Comparison of ENCODE assay signal across 13 cellular contexts in the genomic region with DNA sequence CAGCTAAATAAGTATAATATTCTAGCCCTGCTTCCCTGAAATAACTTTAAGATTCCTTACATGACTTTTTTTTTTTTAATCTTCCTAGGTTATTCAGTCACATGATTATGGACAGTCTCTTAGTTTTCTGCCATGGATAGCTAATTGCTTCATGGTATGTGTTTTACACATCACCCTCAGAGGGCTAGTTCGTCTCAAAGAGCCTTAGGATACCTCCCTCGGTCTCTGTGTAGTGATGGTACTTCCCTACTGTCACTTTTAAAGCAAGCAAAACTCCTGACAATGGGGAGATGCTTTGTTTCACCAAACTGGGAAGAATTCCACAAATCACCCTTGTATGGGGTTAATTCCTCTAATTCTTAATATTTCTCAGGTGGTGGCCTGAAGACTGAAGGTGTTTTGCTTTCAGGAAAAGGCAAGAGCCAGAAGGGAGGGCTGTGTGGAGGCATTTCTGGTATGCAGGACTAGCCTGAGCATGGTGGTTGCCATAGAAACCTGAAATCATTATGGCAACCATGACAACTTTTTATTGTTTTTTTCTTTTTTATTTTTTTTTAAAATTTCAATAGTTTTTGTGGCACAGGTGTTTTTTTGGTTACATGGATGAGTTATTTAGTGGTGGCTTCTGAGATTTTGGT.
DNase-seq lines count a peak whose midpoint lies in the region; ATAC-seq and TF ChIP-seq lines count a peak whose summit lies in the region.
"Had no signal": no experiment of that assay in that cellular context is flagged by ENCODE, and none has a peak within 500 bp of the region (broad histone marks: within the 10 kb centered on the region; RNA-seq: fewer than 3 reads in every experiment).

No MANE protein-coding gene starts in this region.

- TF ChIP-seq CTCF in osteoblast (IDR thresholded peaks at IDR 0.05; ENCODE audit: extremely low read depth, low read depth, low read length) (no peak), smooth muscle cell (IDR thresholded peaks at IDR 0.05; ENCODE audit: borderline replicate concordance, insufficient read depth, poor library complexity, severe bottlenecking) (no peak)

- WGBS in smooth muscle cell (ENCODE audit: low lambda C conversion rate) = 43% methylated on average over 2 of the region's 2 CpGs

- H3K4me3 ChIP-seq in osteoblast (ENCODE audit: insufficient read depth, low read length) (no peak overlapping the region), smooth muscle cell (no peak overlapping the region)
- H3K4me3 ChIP-seq: sigmoid colon had no signal

- H3K79me2 ChIP-seq in osteoblast (ENCODE audit: insufficient read depth, low read length) = no peaks in the 10 kb centered on the region
- no peaks in the 10 kb centered on the region for H3K79me2 ChIP-seq in smooth muscle cell (ENCODE audit: low read depth)

- H3K27me3 ChIP-seq in osteoblast (ENCODE audit: insufficient read depth, low read length) (no peaks in the 10 kb centered on the region), smooth muscle cell (ENCODE audit: low read depth) (no peaks in the 10 kb centered on the region)
- H3K27me3 ChIP-seq: sigmoid colon had no signal

- H3K9me3 ChIP-seq in osteoblast (ENCODE audit: low read depth, low read length) (no peaks in the 10 kb centered on the region), smooth muscle cell (replicated peaks; ENCODE audit: low read depth) (no peaks in the 10 kb centered on the region)

- ATAC-seq in HG02852 (IDR thresholded peaks at IDR 0.05; ENCODE audit: unreplicated experiment) = no peak
- ATAC-seq: stimulated activated naive CD8-positive, alpha-beta T cell treated with anti-CD3 and anti-CD28 coated beads, Interleukin-15, Interleukin-2, amounts not matched to agents 100 U/mL and 50 U/mL, for 24 hours had no signal

- H4K20me1 ChIP-seq in osteoblast (ENCODE audit: insufficient read depth, low read length) (no peaks in the 10 kb centered on the region), smooth muscle cell (ENCODE audit: low read depth) (no peaks in the 10 kb centered on the region)

- DNase-seq in GM03348 (ENCODE audit: low spot score) (peak; percentile 11), astrocyte of the hippocampus (ENCODE audit: low read depth, low spot score) (peak; percentile 70), glomerular visceral epithelial cell (ENCODE audit: extremely low spot score) (peak; percentile 47), osteoblast (ENCODE audit: insufficient read length, low spot score, missing footprints) (peak; percentile 62), smooth muscle cell (lab: John Stamatoyannopoulos, UW; ENCODE audit: unreplicated experiment) (no peak), NOMO-1 (lab: John Stamatoyannopoulos, UW; ENCODE audit: unreplicated experiment in 2 of 2) (no peak)
- DNase-seq in activated CD4-positive, alpha-beta T cell treated with anti-CD3 and anti-CD28 coated beads for 1 hour = no peak
- DNase-seq: activated naive CD4-positive, alpha-beta T cell treated with anti-CD3 and anti-CD28 coated beads for 36 hours; NCI-H146; NCI-H526 treated with DMSO at 0.1 percent for 48 hours; sigmoid colon; stimulated activated naive CD8-positive, alpha-beta T cell treated with anti-CD3 and anti-CD28 coated beads, Interleukin-15, Interleukin-2, amounts not matched to agents 100 U/mL and 50 U/mL, for 24 hours had no signal

- H3K4me2 ChIP-seq in osteoblast (ENCODE audit: insufficient read depth, low read length) (no peak overlapping the region), smooth muscle cell (no peak overlapping the region)

- H3K27ac ChIP-seq in osteoblast (ENCODE audit: low read depth, low read length) = peak overlapping the region; percentile 37
- H3K27ac ChIP-seq in smooth muscle cell (ENCODE audit: low read depth) = no peak overlapping the region
- H3K27ac ChIP-seq: sigmoid colon had no signal

- no peak overlapping the region for H3K9ac ChIP-seq in smooth muscle cell (ENCODE audit: low read depth)

- no peak overlapping the region for H2AFZ ChIP-seq in osteoblast (ENCODE audit: low read length)
- H2AFZ ChIP-seq in smooth muscle cell (ENCODE audit: low read depth) = no peak overlapping the region

- H3K4me1 ChIP-seq in osteoblast (ENCODE audit: insufficient read depth, low read length) (peaks cover 21% of the 10 kb centered on the region), smooth muscle cell (ENCODE audit: low read depth) (no peaks in the 10 kb centered on the region)
- H3K4me1 ChIP-seq: sigmoid colon had no signal

- no peaks in the 10 kb centered on the region for H3K36me3 ChIP-seq in osteoblast (ENCODE audit: insufficient read depth, low read length)
- H3K36me3 ChIP-seq in smooth muscle cell (ENCODE audit: low read depth) = no peaks in the 10 kb centered on the region
- H3K36me3 ChIP-seq: sigmoid colon had no signal

- H3F3A ChIP-seq in smooth muscle cell (ENCODE audit: low read depth) = no peaks in the 10 kb centered on the region

Comparison
In these comparisons a context has a peak if more than half of its experiments do, and no peak if none do; other contexts are left out.
1. DNase-seq: peak in GM03348 (single experiment), astrocyte of the hippocampus (single experiment), glomerular visceral epithelial cell (single experiment) and osteoblast (single experiment); none in activated CD4-positive, alpha-beta T cell treated with anti-CD3 and anti-CD28 coated beads for 1 hour (single experiment), smooth muscle cell (single experiment) and NOMO-1 (0 of 2).